In the genomic region with DNA sequence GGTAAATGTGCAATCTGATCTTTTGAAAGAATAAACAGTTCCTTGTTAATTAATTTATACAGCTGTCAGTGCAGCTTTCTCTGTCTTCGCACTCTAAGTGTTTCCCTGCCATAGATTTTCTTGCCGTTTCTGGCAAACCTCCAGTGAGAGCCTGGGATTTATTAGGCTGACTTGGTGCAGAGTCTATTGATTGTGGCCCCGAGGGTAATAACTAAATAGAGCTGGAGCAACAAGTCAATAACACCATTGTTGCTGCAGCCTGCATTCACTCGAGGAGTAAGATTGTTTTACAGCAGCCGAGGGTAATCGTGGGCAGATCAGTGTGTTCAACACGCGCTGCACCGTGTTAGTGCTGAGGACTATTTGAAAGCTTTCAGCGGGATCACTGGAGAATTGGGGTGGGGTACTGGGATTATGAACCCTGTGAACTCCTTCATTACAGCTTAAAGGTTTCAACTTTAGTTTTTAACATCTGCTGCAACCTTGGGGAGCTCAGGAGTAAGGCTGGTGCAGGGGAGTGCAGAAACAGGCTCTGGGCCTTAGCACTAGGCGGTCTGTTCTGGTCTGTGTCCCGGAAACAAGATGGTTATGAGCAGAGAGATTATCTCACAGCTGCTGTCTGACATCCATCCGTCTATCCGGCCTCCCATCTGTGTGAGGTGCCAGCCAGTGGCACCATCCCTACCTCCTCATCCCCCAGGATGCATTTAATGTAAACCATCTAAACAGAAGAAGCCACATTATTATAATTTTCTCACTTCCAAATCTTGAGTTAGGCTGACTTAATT, we compare ENCODE assay signal across 1 cellular context.
TF ChIP-seq lines count a peak whose summit lies in the region.

No MANE protein-coding gene starts in this region.

TF ChIP-seq in HEK293, 187 proteins besides CTCF, POLR2A, EP300 and RAD21 (continues in another document):
- TF ChIP-seq ZNF521 (tag by site-specific recombination; IDR thresholded peaks at IDR 0.05): no peak
- TF ChIP-seq GLI2 (tag by site-specific recombination; IDR thresholded peaks at IDR 0.05; ENCODE audit: borderline replicate concordance, low read depth): no peak
- TF ChIP-seq SCRT2 (tag by site-specific recombination; IDR thresholded peaks at IDR 0.05): peak; percentile 97
- no peak for TF ChIP-seq ZNF621 (tag by site-specific recombination; IDR thresholded peaks at IDR 0.05)
- TF ChIP-seq ZSCAN16 (tag by site-specific recombination; IDR thresholded peaks at IDR 0.05): no peak
- TF ChIP-seq MYNN (tag by site-specific recombination; IDR thresholded peaks at IDR 0.05; ENCODE audit: borderline replicate concordance): no peak
- TF ChIP-seq ZBTB49 (tag by site-specific recombination; IDR thresholded peaks at IDR 0.05; ENCODE audit: low read depth): no peak
- TF ChIP-seq, protein P1, sequence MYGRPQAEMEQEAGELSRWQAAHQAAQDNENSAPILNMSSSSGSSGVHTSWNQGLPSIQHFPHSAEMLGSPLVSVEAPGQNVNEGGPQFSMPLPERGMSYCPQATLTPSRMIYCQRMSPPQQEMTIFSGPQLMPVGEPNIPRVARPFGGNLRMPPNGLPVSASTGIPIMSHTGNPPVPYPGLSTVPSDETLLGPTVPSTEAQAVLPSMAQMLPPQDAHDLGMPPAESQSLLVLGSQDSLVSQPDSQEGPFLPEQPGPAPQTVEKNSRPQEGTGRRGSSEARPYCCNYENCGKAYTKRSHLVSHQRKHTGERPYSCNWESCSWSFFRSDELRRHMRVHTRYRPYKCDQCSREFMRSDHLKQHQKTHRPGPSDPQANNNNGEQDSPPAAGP (tag by site-specific recombination; IDR thresholded peaks at IDR 0.05): no peak
- TF ChIP-seq ZBTB8A (tag by site-specific recombination; IDR thresholded peaks at IDR 0.05): no peak
- TF ChIP-seq ZNF658 (tag by site-specific recombination; IDR thresholded peaks at IDR 0.05): no peak
- no peak for TF ChIP-seq SP2 (tag by site-specific recombination; IDR thresholded peaks at IDR 0.05)
- TF ChIP-seq ZNF394 (tag by site-specific recombination; IDR thresholded peaks at IDR 0.05; ENCODE audit: borderline replicate concordance): no peak
- no peak for TF ChIP-seq ZNF24 (tag by site-specific recombination; IDR thresholded peaks at IDR 0.05)
- TF ChIP-seq TRIM28 (IDR thresholded peaks at IDR 0.05; ENCODE audit: borderline replicate concordance, low read length): peak; percentile 42; the same call in 1 of the 2 replicates
- 0 out of 2 replicates have a peak, but pooled peaks have one; percentile 36 for TF ChIP-seq ZNF10 (tag by site-specific recombination; IDR thresholded peaks at IDR 0.05)
- TF ChIP-seq ZNF341 (tag by site-specific recombination; IDR thresholded peaks at IDR 0.05; ENCODE audit: low read depth): no peak
- no peak for TF ChIP-seq ZNF610 (tag by site-specific recombination; IDR thresholded peaks at IDR 0.05; ENCODE audit: borderline replicate concordance)
- no peak for TF ChIP-seq ZNF280C (tag by site-specific recombination; IDR thresholded peaks at IDR 0.05)
- TF ChIP-seq ZBTB20 (tag by site-specific recombination; IDR thresholded peaks at IDR 0.05): peak; percentile 21; the same call in 1 of the 2 replicates
- no peak for TF ChIP-seq ZNF645 (tag by site-specific recombination; IDR thresholded peaks at IDR 0.05)
- TF ChIP-seq ZFP37 (tag by site-specific recombination; IDR thresholded peaks at IDR 0.05): no peak
- TF ChIP-seq ZNF174 (tag by site-specific recombination; IDR thresholded peaks at IDR 0.05): no peak
- no peak for TF ChIP-seq ZNF792 (tag by site-specific recombination; IDR thresholded peaks at IDR 0.05)
- TF ChIP-seq ZNF112 (tag by site-specific recombination; IDR thresholded peaks at IDR 0.05): no peak
- TF ChIP-seq ZNF148 (tag by site-specific recombination; IDR thresholded peaks at IDR 0.05; ENCODE audit: borderline replicate concordance): no peak
- TF ChIP-seq ZNF26 (tag by site-specific recombination; IDR thresholded peaks at IDR 0.05): no peak
- TF ChIP-seq ZNF629 (tag by site-specific recombination; IDR thresholded peaks at IDR 0.05): no peak
- TF ChIP-seq, protein P2, sequence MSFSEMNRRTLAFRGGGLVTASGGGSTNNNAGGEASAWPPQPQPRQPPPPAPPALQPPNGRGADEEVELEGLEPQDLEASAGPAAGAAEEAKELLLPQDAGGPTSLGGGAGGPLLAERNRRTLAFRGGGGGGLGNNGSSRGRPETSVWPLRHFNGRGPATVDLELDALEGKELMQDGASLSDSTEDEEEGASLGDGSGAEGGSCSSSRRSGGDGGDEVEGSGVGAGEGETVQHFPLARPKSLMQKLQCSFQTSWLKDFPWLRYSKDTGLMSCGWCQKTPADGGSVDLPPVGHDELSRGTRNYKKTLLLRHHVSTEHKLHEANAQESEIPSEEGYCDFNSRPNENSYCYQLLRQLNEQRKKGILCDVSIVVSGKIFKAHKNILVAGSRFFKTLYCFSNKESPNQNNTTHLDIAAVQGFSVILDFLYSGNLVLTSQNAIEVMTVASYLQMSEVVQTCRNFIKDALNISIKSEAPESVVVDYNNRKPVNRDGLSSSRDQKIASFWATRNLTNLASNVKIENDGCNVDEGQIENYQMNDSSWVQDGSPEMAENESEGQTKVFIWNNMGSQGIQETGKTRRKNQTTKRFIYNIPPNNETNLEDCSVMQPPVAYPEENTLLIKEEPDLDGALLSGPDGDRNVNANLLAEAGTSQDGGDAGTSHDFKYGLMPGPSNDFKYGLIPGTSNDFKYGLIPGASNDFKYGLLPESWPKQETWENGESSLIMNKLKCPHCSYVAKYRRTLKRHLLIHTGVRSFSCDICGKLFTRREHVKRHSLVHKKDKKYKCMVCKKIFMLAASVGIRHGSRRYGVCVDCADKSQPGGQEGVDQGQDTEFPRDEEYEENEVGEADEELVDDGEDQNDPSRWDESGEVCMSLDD (tag by site-specific recombination; IDR thresholded peaks at IDR 0.05): no peak
- TF ChIP-seq ZNF324 (tag by site-specific recombination; IDR thresholded peaks at IDR 0.05): no peak
- TF ChIP-seq, protein P3, sequence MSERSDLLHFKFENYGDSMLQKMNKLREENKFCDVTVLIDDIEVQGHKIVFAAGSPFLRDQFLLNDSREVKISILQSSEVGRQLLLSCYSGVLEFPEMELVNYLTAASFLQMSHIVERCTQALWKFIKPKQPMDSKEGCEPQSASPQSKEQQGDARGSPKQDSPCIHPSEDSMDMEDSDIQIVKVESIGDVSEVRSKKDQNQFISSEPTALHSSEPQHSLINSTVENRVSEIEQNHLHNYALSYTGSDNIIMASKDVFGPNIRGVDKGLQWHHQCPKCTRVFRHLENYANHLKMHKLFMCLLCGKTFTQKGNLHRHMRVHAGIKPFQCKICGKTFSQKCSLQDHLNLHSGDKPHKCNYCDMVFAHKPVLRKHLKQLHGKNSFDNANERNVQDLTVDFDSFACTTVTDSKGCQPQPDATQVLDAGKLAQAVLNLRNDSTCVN (tag by site-specific recombination; optimal IDR thresholded peaks at IDR 0.05): no peak
- TF ChIP-seq ZNF670 (tag by site-specific recombination; IDR thresholded peaks at IDR 0.05; ENCODE audit: low read depth): no peak
- no peak for TF ChIP-seq ZBTB7A (tag by site-specific recombination; IDR thresholded peaks at IDR 0.05; ENCODE audit: low read depth)
- no peak for TF ChIP-seq ZNF132 (tag by site-specific recombination; IDR thresholded peaks at IDR 0.05; ENCODE audit: borderline replicate concordance)
- no peak for TF ChIP-seq ZNF302 (tag by site-specific recombination; IDR thresholded peaks at IDR 0.05; ENCODE audit: low read depth)
- no peak for TF ChIP-seq ZNF350 (tag by site-specific recombination; IDR thresholded peaks at IDR 0.05)
- TF ChIP-seq, protein P4, sequence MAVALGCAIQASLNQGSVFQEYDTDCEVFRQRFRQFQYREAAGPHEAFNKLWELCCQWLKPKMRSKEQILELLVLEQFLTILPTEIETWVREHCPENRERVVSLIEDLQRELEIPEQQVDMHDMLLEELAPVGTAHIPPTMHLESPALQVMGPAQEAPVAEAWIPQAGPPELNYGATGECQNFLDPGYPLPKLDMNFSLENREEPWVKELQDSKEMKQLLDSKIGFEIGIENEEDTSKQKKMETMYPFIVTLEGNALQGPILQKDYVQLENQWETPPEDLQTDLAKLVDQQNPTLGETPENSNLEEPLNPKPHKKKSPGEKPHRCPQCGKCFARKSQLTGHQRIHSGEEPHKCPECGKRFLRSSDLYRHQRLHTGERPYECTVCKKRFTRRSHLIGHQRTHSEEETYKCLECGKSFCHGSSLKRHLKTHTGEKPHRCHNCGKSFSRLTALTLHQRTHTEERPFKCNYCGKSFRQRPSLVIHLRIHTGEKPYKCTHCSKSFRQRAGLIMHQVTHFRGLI (tag by site-specific recombination; IDR thresholded peaks at IDR 0.05): no peak
- TF ChIP-seq ZNF140 (tag by site-specific recombination; IDR thresholded peaks at IDR 0.05): no peak
- no peak for TF ChIP-seq ZNF426 (tag by site-specific recombination; IDR thresholded peaks at IDR 0.05)
- TF ChIP-seq ZBTB17 (tag by site-specific recombination; IDR thresholded peaks at IDR 0.05): peak; percentile 47
- TF ChIP-seq ZNF776 (tag by site-specific recombination; IDR thresholded peaks at IDR 0.05; ENCODE audit: borderline replicate concordance): no peak
- no peak for TF ChIP-seq ZNF221 (tag by site-specific recombination; IDR thresholded peaks at IDR 0.05; ENCODE audit: borderline replicate concordance)
- TF ChIP-seq ZNF433 (tag by site-specific recombination; IDR thresholded peaks at IDR 0.05; ENCODE audit: low read depth): no peak
